In the genomic region with DNA sequence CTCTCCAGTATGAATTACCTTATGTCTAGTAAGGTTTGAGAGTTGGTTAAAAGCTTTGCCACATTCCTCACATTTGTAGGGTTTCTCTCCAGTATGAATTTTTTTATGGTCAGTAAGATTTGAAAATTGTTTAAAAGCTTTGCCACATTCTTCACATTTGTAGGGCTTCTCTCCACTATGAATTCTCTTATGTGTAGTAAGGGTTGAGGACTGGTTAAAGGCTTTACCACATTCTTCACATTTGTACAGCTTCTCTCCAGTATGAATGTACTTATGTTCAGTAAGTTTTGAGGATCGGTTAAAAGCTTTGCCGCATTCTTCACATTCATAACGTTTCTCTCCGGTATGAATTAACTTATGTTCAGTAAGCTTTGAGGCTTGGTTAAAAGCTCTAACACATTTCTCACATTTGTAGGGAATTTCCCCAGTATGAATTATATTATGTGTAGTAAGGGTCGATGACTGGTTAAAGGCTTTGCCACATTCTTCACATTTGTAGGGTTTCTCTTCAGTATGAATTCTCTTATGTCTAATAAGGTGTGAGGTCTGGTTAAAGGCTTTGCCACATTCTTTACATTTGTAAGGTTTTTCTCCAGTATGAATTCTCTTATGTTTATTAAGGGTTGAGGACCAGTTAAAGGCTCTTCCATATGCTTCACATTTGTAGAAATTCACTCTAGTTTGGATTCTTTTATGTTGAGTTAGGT, we compare ENCODE assay signal across 28 cellular contexts. TPM values are rescaled to one million over a fixed set of nuclear protein-coding genes. Genes with fewer than 3 reads are reported as not detected.
DNase-seq lines count a peak whose midpoint lies in the region; ATAC-seq, FAIRE-seq and TF ChIP-seq lines count a peak whose summit lies in the region.
"Had no signal": no experiment of that assay in that cellular context is flagged by ENCODE, and none has a peak within 500 bp of the region (broad histone marks: within the 10 kb centered on the region; RNA-seq: fewer than 3 reads in every experiment).

No MANE protein-coding gene starts in this region.

- BruUV-seq in HepG2 (replicated peaks; lab: Mats Ljungman, UMichigan), result no TSS peak

- POLR2A ChIA-PET in HepG2 (lab: Yijun Ruan, JAX), result no interaction called here

- peak overlapping the region; percentile 76 for H3K4me3 Mint-ChIP-seq in endothelial cell (ENCODE audit: unreplicated experiment)
- no peak overlapping the region for H3K4me3 Mint-ChIP-seq in glutamatergic neuron (ENCODE audit: unreplicated experiment)
- H3K4me3 Mint-ChIP-seq: CD4-positive, alpha-beta T cell; H9 had no signal

- H3K36me3 Mint-ChIP-seq in endothelial cell (ENCODE audit: low read depth, unreplicated experiment) (peaks cover 73% of the 10 kb centered on the region), glutamatergic neuron (ENCODE audit: unreplicated experiment) (peaks cover 69% of the 10 kb centered on the region)

- WGBS in HepG2 (ENCODE audit: low lambda C conversion rate), result 97% methylated on average over 5 of the region's 5 CpGs
- 98% methylated on average over 5 of the region's 5 CpGs for WGBS in right lobe of liver (ENCODE audit: insufficient coverage, low coverage, low lambda C conversion rate, missing lambda C conversion rate)

- no peaks in the 10 kb centered on the region for H4K20me1 ChIP-seq in HepG2 (ENCODE audit: insufficient read depth, low read length)

- no peak for FAIRE-seq in HepG2 (lab: Jason Lieb, UNC)
- FAIRE-seq: D721Med, GM18507 had no signal

- H3K27ac ChIP-seq in HepG2 (ENCODE audit: extremely low read length, insufficient read depth, low read length), result no peak overlapping the region
- H3K27ac ChIP-seq in right lobe of liver, result no peak overlapping the region
- H3K27ac ChIP-seq: 22Rv1, GM23248, PC-9, SJSA1 had no signal

- H3K36me3 ChIP-seq in HepG2 (replicated peaks in 1 of 2; ENCODE audit: control insufficient read depth in 1 of 2, insufficient read depth in 2 of 2, low read length in 2 of 2) (peaks cover 5 to 28% of the 10 kb centered on the region in 2 experiments; a peak in 3 of 5 replicates), right lobe of liver (peaks cover 0 to 16% (median 5%) of the 10 kb centered on the region in 4 donors), adipocyte (ENCODE audit: control insufficient read depth, insufficient read depth, low read length, severe bottlenecking) (peaks cover 96% of the 10 kb centered on the region)

- no peak overlapping the region for H3K9ac ChIP-seq in HepG2 (ENCODE audit: insufficient read depth, low read depth, low read length)
- no peak overlapping the region for H3K9ac ChIP-seq in adipocyte (ENCODE audit: low read length)
- H3K9ac ChIP-seq: GM23248 had no signal

- no peak overlapping the region for H3K4me2 ChIP-seq in HepG2 (ENCODE audit: low read depth, low read length)
- H3K4me2 ChIP-seq: PC-9 had no signal

- H3K79me2 ChIP-seq in HepG2 (ENCODE audit: insufficient read depth, low read length), result no peaks in the 10 kb centered on the region

- H3K27me3 Mint-ChIP-seq in endothelial cell (ENCODE audit: unreplicated experiment), result peaks cover 2% of the 10 kb centered on the region
- H3K27me3 Mint-ChIP-seq in glutamatergic neuron (ENCODE audit: unreplicated experiment), result no peaks in the 10 kb centered on the region
- H3K27me3 Mint-ChIP-seq: CD4-positive, alpha-beta T cell; IgD-negative memory B cell had no signal

- H3K4me1 Mint-ChIP-seq in endothelial cell (ENCODE audit: unreplicated experiment), result no peaks in the 10 kb centered on the region
- no peaks in the 10 kb centered on the region for H3K4me1 Mint-ChIP-seq in glutamatergic neuron (ENCODE audit: low read depth, unreplicated experiment)
- H3K4me1 Mint-ChIP-seq: H9 had no signal

- ATAC-seq in HepG2, result no peak
- ATAC-seq in right lobe of liver, result no peak
- no peak for ATAC-seq in GM21737 (IDR thresholded peaks at IDR 0.05; ENCODE audit: unreplicated experiment)

- in situ Hi-C loops in HepG2 (cut with HindIII; ENCODE audit: extremely low pct_ligation_motif_present, low pct_unique_long_range_greater_than_20kb), result no loop called here

- H3K4me1 ChIP-seq in HepG2 (ENCODE audit: insufficient read depth, low read length) (no peaks in the 10 kb centered on the region), right lobe of liver (no peaks in the 10 kb centered on the region), adipocyte (ENCODE audit: control insufficient read depth, insufficient read depth, low read length) (no peaks in the 10 kb centered on the region)
- H3K4me1 ChIP-seq: SJSA1 had no signal

- no peak overlapping the region for H3K27ac Mint-ChIP-seq in endothelial cell (ENCODE audit: unreplicated experiment)
- no peak overlapping the region for H3K27ac Mint-ChIP-seq in glutamatergic neuron (ENCODE audit: unreplicated experiment)
- H3K27ac Mint-ChIP-seq: CD4-positive, alpha-beta T cell; H9; IgD-negative memory B cell had no signal

- TF ChIP-seq EP300 in HepG2 (IDR thresholded peaks at IDR 0.05; ENCODE audit: low read depth in 2 of 2, low read length in 2 of 2), result no peak
- no peak for TF ChIP-seq EP300 in HepG2 (CRISPR knock-in tag; IDR thresholded peaks at IDR 0.05; ENCODE audit: borderline replicate concordance)

- H3K9me3 ChIP-seq in HepG2 (ENCODE audit: low read length) (peaks cover 80% of the 10 kb centered on the region), right lobe of liver (peaks cover 3 to 41% (median 19%) of the 10 kb centered on the region in 4 donors), adipocyte (ENCODE audit: control insufficient read depth, low read length) (peaks cover 99% of the 10 kb centered on the region)

- peaks cover 46% of the 10 kb centered on the region for H3K9me3 Mint-ChIP-seq in endothelial cell (ENCODE audit: unreplicated experiment)
- H3K9me3 Mint-ChIP-seq in glutamatergic neuron (ENCODE audit: unreplicated experiment), result peaks cover 19% of the 10 kb centered on the region

- H2AFZ ChIP-seq in HepG2 (ENCODE audit: low read length), result no peak overlapping the region
- H2AFZ ChIP-seq: GM23248, PC-9 had no signal

- TF ChIP-seq POLR2A in HepG2 (IDR thresholded peaks at IDR 0.05; ENCODE audit: insufficient read depth in 1 of 2, low read depth in 2 of 2, low read length in 2 of 2), result no peak
- no peak for TF ChIP-seq POLR2A in right lobe of liver (IDR thresholded peaks at IDR 0.05)

- TF ChIP-seq CTCF in HepG2 (CRISPR knock-in tag; IDR thresholded peaks at IDR 0.05) (no peak), right lobe of liver (IDR thresholded peaks at IDR 0.05) (no peak), endothelial cell (IDR thresholded peaks at IDR 0.05; ENCODE audit: unreplicated experiment) (no peak), glutamatergic neuron (IDR thresholded peaks at IDR 0.05; ENCODE audit: partially characterized antibody, unreplicated experiment) (no peak)

- H3K4me3 ChIP-seq in HepG2 (replicated peaks in 1 of 3; ENCODE audit: insufficient read depth in 1 of 3, low read depth in 2 of 3, low read length in 3 of 3) (no peak overlapping the region), right lobe of liver (no peak overlapping the region), adipocyte (ENCODE audit: low read length) (peak overlapping the region; percentile 70)
- H3K4me3 ChIP-seq: GM23248, PC-9, SJSA1 had no signal

- DNase-seq in HepG2 (ENCODE audit: low spot score) (no peak), right lobe of liver (no peak), adipocyte (ENCODE audit: low read depth) (no peak), endothelial cell (ENCODE audit: low spot score) (no peak), T-helper 2 cell (no peak), RKO (ENCODE audit: low spot score) (no peak), glutamatergic neuron (no peak)
- DNase-seq: ACHN; CD4-positive, alpha-beta T cell; GM23248; H9; Karpas-422; NCI-H1092; NCI-H1436 treated with DMSO at 0.1 percent for 48 hours; NCI-H187 treated with DMSO at 0.1 percent for 48 hours; NCI-H2107; NCI-H446; NCI-H524 treated with DMSO at 0.1 percent for 48 hours; NCI-H774; PC-9; Right ventricle myocardium superior; RPMI8226 had no signal

- CTCF ChIA-PET in HepG2 (lab: Yijun Ruan, JAX; ENCODE audit: low intra/inter-chr PET ratio, low total read pairs), result no interaction called here

- intact Hi-C loops in HepG2 (cut with micrococcal nuclease; ENCODE audit: unreplicated experiment), result no loop called here
- intact Hi-C loops in right lobe of liver (cut with DNase I), result no loop called here

- no peak for TF ChIP-seq RAD21 in HepG2 (CRISPR knock-in tag; IDR thresholded peaks at IDR 0.05)

- H3K27me3 ChIP-seq in HepG2 (ENCODE audit: control insufficient read depth in 1 of 2, insufficient read depth in 2 of 2, low read length in 2 of 2) (no peaks in the 10 kb centered on the region), right lobe of liver (no peaks in the 10 kb centered on the region), adipocyte (replicated peaks; ENCODE audit: control insufficient read depth, insufficient read depth, low read length) (no peaks in the 10 kb centered on the region)
- H3K27me3 ChIP-seq: SJSA1 had no signal

RNA-seq across cellular contexts. Expression of gene ZNF117, which starts 12.2 kb away (rescaled TPM):
- total RNA-seq in HepG2 (2016; rRNA removed; fragmentation: Illumina TruSeq; extraction: Trizol), result 3.9 and 6.6 TPM in 2 replicates
- total RNA-seq in HepG2 (2016; cell fraction: cytosol; rRNA removed; fragmentation: Illumina TruSeq; extraction: Trizol; ENCODE audit: low read depth), result 0.18 and 0.51 TPM in 2 replicates
- total RNA-seq in HepG2 (2016; cell fraction: insoluble cytoplasmic fraction; rRNA removed; fragmentation: Illumina TruSeq; extraction: Trizol), result 4.1 and 5.5 TPM in 2 replicates
- 0.86 and 1.3 TPM in 2 replicates for total RNA-seq in HepG2 (2016; cell fraction: membrane; rRNA removed; fragmentation: Illumina TruSeq; extraction: Trizol)
- 17.8 and 18.6 TPM in 2 replicates for total RNA-seq in HepG2 (2016; cell fraction: nucleus; rRNA removed; fragmentation: Illumina TruSeq; extraction: Trizol)
- polyA plus RNA-seq in HepG2 (2011; rRNA removed), result 20.0 and 20.4 TPM in 2 replicates
- 2.5 and 4.6 TPM in 2 replicates for polyA plus RNA-seq in HepG2 (2011; cell fraction: cytosol; rRNA removed)
- polyA plus RNA-seq in HepG2 (2011; cell fraction: nucleus; rRNA removed), result 32.2 and 47.0 TPM in 2 replicates
- polyA plus RNA-seq in HepG2 (2012), result 11.3 and 17.9 TPM in 2 replicates
- polyA plus RNA-seq in HepG2 (2016; cell fraction: cytosol; fragmentation: Illumina TruSeq; extraction: Trizol; ENCODE audit: low read depth), result 0.15 and 0.19 TPM in 2 replicates
- polyA plus RNA-seq in HepG2 (2016; cell fraction: insoluble cytoplasmic fraction; fragmentation: Illumina TruSeq; extraction: Trizol; ENCODE audit: low read depth), result 2.3 and 2.9 TPM in 2 replicates
- 0.51 and 0.56 TPM in 2 replicates for polyA plus RNA-seq in HepG2 (2016; cell fraction: membrane; fragmentation: Illumina TruSeq; extraction: Trizol; ENCODE audit: low read depth)
- polyA plus RNA-seq in HepG2 (2016; cell fraction: nucleus; fragmentation: Illumina TruSeq; extraction: Trizol; ENCODE audit: insufficient read depth, low read depth), result 38.6 and 39.6 TPM in 2 replicates
- 0.14 and 9.5 TPM in 2 replicates for polyA minus RNA-seq in HepG2 (2011; rRNA and poly(A)+ RNA removed; ENCODE audit: low replicate concordance)
- polyA minus RNA-seq in HepG2 (2011; cell fraction: cytosol; rRNA and poly(A)+ RNA removed), result 7.1 and 8.9 TPM in 2 replicates
- polyA minus RNA-seq in HepG2 (2011; cell fraction: nucleus; rRNA and poly(A)+ RNA removed), result 175 and 179 TPM in 2 replicates
- total RNA-seq in right lobe of liver, result 1 to 10 TPM; 1.6 to 3.8 (median 3.0) TPM
- total RNA-seq in endothelial cell (ENCODE audit: unreplicated experiment), result 42.0 TPM
- 34.0 TPM for total RNA-seq in glutamatergic neuron (ENCODE audit: unreplicated experiment)

RNA-seq across cellular contexts. Expression of gene ERV3-1, which starts 27.8 kb away (rescaled TPM):
- 12.0 and 20.4 TPM in 2 replicates for total RNA-seq in HepG2 (2016; rRNA removed; fragmentation: Illumina TruSeq; extraction: Trizol)
- 4.2 and 5.2 TPM in 2 replicates for total RNA-seq in HepG2 (2016; cell fraction: cytosol; rRNA removed; fragmentation: Illumina TruSeq; extraction: Trizol; ENCODE audit: low read depth)
- 11.8 and 20.6 TPM in 2 replicates for total RNA-seq in HepG2 (2016; cell fraction: insoluble cytoplasmic fraction; rRNA removed; fragmentation: Illumina TruSeq; extraction: Trizol)
- total RNA-seq in HepG2 (2016; cell fraction: membrane; rRNA removed; fragmentation: Illumina TruSeq; extraction: Trizol), result 10.8 and 11.0 TPM in 2 replicates
- 43.8 and 47.3 TPM in 2 replicates for total RNA-seq in HepG2 (2016; cell fraction: nucleus; rRNA removed; fragmentation: Illumina TruSeq; extraction: Trizol)
- 86.3 and 91.5 TPM in 2 replicates for polyA plus RNA-seq in HepG2 (2011; rRNA removed)
- polyA plus RNA-seq in HepG2 (2011; cell fraction: cytosol; rRNA removed), result 34.9 and 51.4 TPM in 2 replicates
- 133 and 172 TPM in 2 replicates for polyA plus RNA-seq in HepG2 (2011; cell fraction: nucleus; rRNA removed)
- 61.3 and 79.8 TPM in 2 replicates for polyA plus RNA-seq in HepG2 (2012)
- polyA plus RNA-seq in HepG2 (2016; cell fraction: cytosol; fragmentation: Illumina TruSeq; extraction: Trizol; ENCODE audit: low read depth), result 4.3 and 5.7 TPM in 2 replicates
- 11.4 and 12.5 TPM in 2 replicates for polyA plus RNA-seq in HepG2 (2016; cell fraction: insoluble cytoplasmic fraction; fragmentation: Illumina TruSeq; extraction: Trizol; ENCODE audit: low read depth)
- polyA plus RNA-seq in HepG2 (2016; cell fraction: membrane; fragmentation: Illumina TruSeq; extraction: Trizol; ENCODE audit: low read depth), result 5.7 and 11.4 TPM in 2 replicates
- 43.2 and 50.3 TPM in 2 replicates for polyA plus RNA-seq in HepG2 (2016; cell fraction: nucleus; fragmentation: Illumina TruSeq; extraction: Trizol; ENCODE audit: insufficient read depth, low read depth)
- 3.1 and 62.8 TPM in 2 replicates for polyA minus RNA-seq in HepG2 (2011; rRNA and poly(A)+ RNA removed; ENCODE audit: low replicate concordance)
- polyA minus RNA-seq in HepG2 (2011; cell fraction: cytosol; rRNA and poly(A)+ RNA removed), result 25.1 and 31.4 TPM in 2 replicates
- 275 and 346 TPM in 2 replicates for polyA minus RNA-seq in HepG2 (2011; cell fraction: nucleus; rRNA and poly(A)+ RNA removed)
- total RNA-seq in right lobe of liver, result 1 to 10 TPM; 4.2 to 5.3 (median 4.9) TPM
- total RNA-seq in endothelial cell (ENCODE audit: unreplicated experiment), result 58.4 TPM
- 70.6 TPM for total RNA-seq in glutamatergic neuron (ENCODE audit: unreplicated experiment)
